In genomic region chr18:48645427-48646002, GRCh38 we compare ENCODE assay signal across 1 cellular context.
A peak's percentile ranks its signal among the peaks of the same experiment; 100 is the strongest.
TF ChIP-seq lines count a peak whose summit lies in the region.

No MANE protein-coding gene starts in this region.

TF ChIP-seq in HEK293, 187 proteins besides CTCF, POLR2A, EP300 and RAD21 (continued from another document):
- TF ChIP-seq, protein P1, sequence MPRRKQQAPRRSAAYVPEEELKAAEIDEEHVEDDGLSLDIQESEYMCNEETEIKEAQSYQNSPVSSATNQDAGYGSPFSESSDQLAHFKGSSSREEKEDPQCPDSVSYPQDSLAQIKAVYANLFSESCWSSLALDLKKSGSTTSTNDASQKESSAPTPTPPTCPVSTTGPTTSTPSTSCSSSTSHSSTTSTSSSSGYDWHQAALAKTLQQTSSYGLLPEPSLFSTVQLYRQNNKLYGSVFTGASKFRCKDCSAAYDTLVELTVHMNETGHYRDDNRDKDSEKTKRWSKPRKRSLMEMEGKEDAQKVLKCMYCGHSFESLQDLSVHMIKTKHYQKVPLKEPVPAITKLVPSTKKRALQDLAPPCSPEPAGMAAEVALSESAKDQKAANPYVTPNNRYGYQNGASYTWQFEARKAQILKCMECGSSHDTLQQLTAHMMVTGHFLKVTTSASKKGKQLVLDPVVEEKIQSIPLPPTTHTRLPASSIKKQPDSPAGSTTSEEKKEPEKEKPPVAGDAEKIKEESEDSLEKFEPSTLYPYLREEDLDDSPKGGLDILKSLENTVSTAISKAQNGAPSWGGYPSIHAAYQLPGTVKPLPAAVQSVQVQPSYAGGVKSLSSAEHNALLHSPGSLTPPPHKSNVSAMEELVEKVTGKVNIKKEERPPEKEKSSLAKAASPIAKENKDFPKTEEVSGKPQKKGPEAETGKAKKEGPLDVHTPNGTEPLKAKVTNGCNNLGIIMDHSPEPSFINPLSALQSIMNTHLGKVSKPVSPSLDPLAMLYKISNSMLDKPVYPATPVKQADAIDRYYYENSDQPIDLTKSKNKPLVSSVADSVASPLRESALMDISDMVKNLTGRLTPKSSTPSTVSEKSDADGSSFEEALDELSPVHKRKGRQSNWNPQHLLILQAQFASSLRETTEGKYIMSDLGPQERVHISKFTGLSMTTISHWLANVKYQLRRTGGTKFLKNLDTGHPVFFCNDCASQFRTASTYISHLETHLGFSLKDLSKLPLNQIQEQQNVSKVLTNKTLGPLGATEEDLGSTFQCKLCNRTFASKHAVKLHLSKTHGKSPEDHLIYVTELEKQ (tag by site-specific recombination; IDR thresholded peaks at IDR 0.05; ENCODE audit: borderline replicate concordance) = no peak
- no peak for TF ChIP-seq ZNF658 (tag by site-specific recombination; IDR thresholded peaks at IDR 0.05)
- TF ChIP-seq ZNF221 (tag by site-specific recombination; IDR thresholded peaks at IDR 0.05; ENCODE audit: borderline replicate concordance) = no peak
- TF ChIP-seq ZNF677 (tag by site-specific recombination; IDR thresholded peaks at IDR 0.05) = no peak
- TF ChIP-seq ZNF747 (tag by site-specific recombination; IDR thresholded peaks at IDR 0.05) = no peak
- 0 out of 2 replicates have a peak, but pooled peaks have one; percentile 10 for TF ChIP-seq EGR2 (tag by site-specific recombination; IDR thresholded peaks at IDR 0.05; ENCODE audit: low read depth)
- peak; percentile 100 for TF ChIP-seq ZIC2 (tag by site-specific recombination; IDR thresholded peaks at IDR 0.05)
- no peak for TF ChIP-seq ZNF549 (tag by site-specific recombination; IDR thresholded peaks at IDR 0.05)
- no peak for TF ChIP-seq HOXC10 (CRISPR knock-in tag; IDR thresholded peaks at IDR 0.05)
- peak; percentile 52; the same call in 1 of the 2 replicates for TF ChIP-seq ZFHX2 (tag by site-specific recombination; conservative IDR thresholded peaks at IDR 0.05)
- TF ChIP-seq KLF8 (tag by site-specific recombination; IDR thresholded peaks at IDR 0.05) = no peak
- TF ChIP-seq ZNF341 (tag by site-specific recombination; IDR thresholded peaks at IDR 0.05; ENCODE audit: low read depth) = no peak
- no peak for TF ChIP-seq ZNF292 (tag by site-specific recombination; IDR thresholded peaks at IDR 0.05; ENCODE audit: borderline replicate concordance, low read depth)
- no peak for TF ChIP-seq ZNF555 (tag by site-specific recombination; conservative IDR thresholded peaks at IDR 0.05)
- TF ChIP-seq, protein P2, sequence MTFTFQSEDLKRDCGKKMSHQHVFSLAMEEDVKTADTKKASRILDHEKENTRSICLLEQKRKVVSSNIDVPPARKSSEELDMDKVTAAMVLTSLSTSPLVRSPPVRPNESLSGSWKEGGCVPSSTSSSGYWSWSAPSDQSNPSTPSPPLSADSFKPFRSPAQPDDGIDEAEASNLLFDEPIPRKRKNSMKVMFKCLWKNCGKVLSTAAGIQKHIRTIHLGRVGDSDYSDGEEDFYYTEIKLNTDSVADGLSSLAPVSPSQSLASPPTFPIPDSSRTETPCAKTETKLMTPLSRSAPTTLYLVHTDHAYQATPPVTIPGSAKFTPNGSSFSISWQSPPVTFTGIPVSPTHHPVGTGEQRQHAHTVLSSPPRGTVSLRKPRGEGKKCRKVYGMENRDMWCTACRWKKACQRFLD (tag by site-specific recombination; IDR thresholded peaks at IDR 0.05) = no peak
